ENCODE assay signal across 8 cellular contexts in genomic region chr1:112298558-112298957, GRCh38.
DNase-seq lines count a peak whose midpoint lies in the region; ATAC-seq and TF ChIP-seq lines count a peak whose summit lies in the region.

No MANE protein-coding gene starts in this region.

- POLR2A ChIA-PET in HEK293 (lab: Yijun Ruan, JAX), result no interaction called here
- POLR2A ChIA-PET in Panc1 (lab: Charles Lee), result no interaction called here

- BruUV-seq in Panc1 (replicated peaks; lab: Mats Ljungman, UMichigan), result no TSS peak

- H3K27ac ChIP-seq in HEK293 (ENCODE audit: extremely low read depth, low read depth, low read length) (no peak overlapping the region), Panc1 (ENCODE audit: low read length) (no peak overlapping the region)

- no peaks in the 10 kb centered on the region; the same call in 1 of the 2 replicates for H3K27me3 ChIP-seq in Panc1 (ENCODE audit: control insufficient read depth, insufficient read depth, low read length)

- peak; percentile 28; the same call in 1 of the 2 replicates for TF ChIP-seq CTCF in HEK293 (tag by site-specific recombination; IDR thresholded peaks at IDR 0.05)
- peak; percentile 62 for TF ChIP-seq CTCF in Panc1 (IDR thresholded peaks at IDR 0.05)
- peak; percentile 79 for TF ChIP-seq CTCF in choroid plexus epithelial cell (conservative IDR thresholded peaks at IDR 0.05; ENCODE audit: low read depth, low read length)

- no peaks in the 10 kb centered on the region for H3K4me1 Mint-ChIP-seq in stimulated activated naive B cell treated with anti-CD40 and anti-IgM and Interleukin-4, amounts not matched to agents 10 μg/mL and 1 μg/mL and 100 μg/mL, for 72 hours

- peaks cover 12 to 15% of the 10 kb centered on the region in 2 donors for H3K9me3 Mint-ChIP-seq in stimulated activated naive B cell treated with anti-CD40 and anti-IgM and Interleukin-4, amounts not matched to agents 10 μg/mL and 1 μg/mL and 100 μg/mL, for 72 hours

- intact Hi-C loops in Panc1 (cut with micrococcal nuclease; ENCODE audit: unreplicated experiment), result loop anchor here (2.0 kb wide), 1 partner anchor 38 kb away; no protein-coding TSS in a partner anchor

- H3K4me3 ChIP-seq in HEK293 (ENCODE audit: low read depth, low read length) (no peak overlapping the region), Panc1 (ENCODE audit: low read depth in 2 of 2, low read length in 2 of 2) (no peak overlapping the region), choroid plexus epithelial cell (ENCODE audit: low read depth, low read length) (no peak overlapping the region)

- no peak overlapping the region for H3K27ac Mint-ChIP-seq in stimulated activated naive B cell treated with anti-CD40 and anti-IgM and Interleukin-4, amounts not matched to agents 10 μg/mL and 1 μg/mL and 100 μg/mL, for 72 hours

- H3K9me3 ChIP-seq in HEK293 (ENCODE audit: control insufficient read depth, insufficient read depth, low read depth, low read length), result no peaks in the 10 kb centered on the region
- H3K9me3 ChIP-seq in Panc1 (ENCODE audit: control insufficient read depth, insufficient read depth, low read depth, low read length), result no peaks in the 10 kb centered on the region

- H3K36me3 ChIP-seq in HEK293 (ENCODE audit: control insufficient read depth in 2 of 2, insufficient read depth in 1 of 2, low read length in 2 of 2), result no peaks in the 10 kb centered on the region
- H3K36me3 ChIP-seq in Panc1 (ENCODE audit: control insufficient read depth, insufficient read depth, low read length), result no peaks in the 10 kb centered on the region

- no peaks in the 10 kb centered on the region for H3K36me3 Mint-ChIP-seq in stimulated activated naive B cell treated with anti-CD40 and anti-IgM and Interleukin-4, amounts not matched to agents 10 μg/mL and 1 μg/mL and 100 μg/mL, for 72 hours

- peaks cover 4 to 13% of the 10 kb centered on the region in 2 donors for H3K27me3 Mint-ChIP-seq in stimulated activated naive B cell treated with anti-CD40 and anti-IgM and Interleukin-4, amounts not matched to agents 10 μg/mL and 1 μg/mL and 100 μg/mL, for 72 hours

- in situ Hi-C loops in Panc1 (cut with HindIII; ENCODE audit: low pct_unique_long_range_greater_than_20kb, low sequenced_read_pairs), result no loop called here

- no peak for ATAC-seq in Panc1
- ATAC-seq in stimulated activated naive B cell treated with anti-CD40 and anti-IgM and Interleukin-4, amounts not matched to agents 10 μg/mL and 1 μg/mL and 100 μg/mL, for 72 hours (replicated peaks), result no peak
- ATAC-seq in GM21825 (IDR thresholded peaks at IDR 0.05; ENCODE audit: unreplicated experiment), result no peak
- no peak for ATAC-seq in HG03432 (IDR thresholded peaks at IDR 0.05; ENCODE audit: unreplicated experiment)

- no peaks in the 10 kb centered on the region for H3K4me1 ChIP-seq in HEK293 (ENCODE audit: control insufficient read depth, insufficient read depth, low read length)
- H3K4me1 ChIP-seq in Panc1 (ENCODE audit: control insufficient read depth, insufficient read depth, low read length), result no peaks in the 10 kb centered on the region

- DNase-seq in DMS53 (lab: John Stamatoyannopoulos, UW), result peak; percentile 86
- peak; percentile 5 for DNase-seq in Panc1 (ENCODE audit: low read depth, low spot score)
- DNase-seq in choroid plexus epithelial cell (ENCODE audit: low read depth), result peak; percentile 71
- DNase-seq in lung microvascular endothelial cell (ENCODE audit: low read depth in 2 of 2), result peak; percentile 61 to 67
- no peak for DNase-seq in stimulated activated naive B cell treated with anti-CD40 and anti-IgM and Interleukin-4, amounts not matched to agents 10 μg/mL and 1 μg/mL and 100 μg/mL, for 72 hours

- CTCF ChIA-PET in HEK293 (lab: Yijun Ruan, JAX) (interaction anchor here (0.5 to 2.4 kb wide), 23 partner anchors 9 to 712 kb away, joined by 3 to 16 read pairs (median 4); no protein-coding TSS in a partner anchor), Panc1 (lab: Charles Lee) (interaction anchor here (0.6 kb wide), 1 partner anchor 84 kb away, joined by 3 read pairs; no protein-coding TSS in a partner anchor)

- no peak overlapping the region for H3K4me3 Mint-ChIP-seq in stimulated activated naive B cell treated with anti-CD40 and anti-IgM and Interleukin-4, amounts not matched to agents 10 μg/mL and 1 μg/mL and 100 μg/mL, for 72 hours

TF ChIP-seq in HEK293, 187 proteins besides CTCF, POLR2A, EP300 and RAD21:
- TF ChIP-seq ZNF76 (tag by site-specific recombination; IDR thresholded peaks at IDR 0.05; ENCODE audit: borderline replicate concordance, low read depth) (no peak), ZNF138 (tag by site-specific recombination; IDR thresholded peaks at IDR 0.05; ENCODE audit: borderline replicate concordance) (no peak), PRDM10 (tag by site-specific recombination; IDR thresholded peaks at IDR 0.05) (peak; percentile 35; the same call in 1 of the 2 replicates)
TF ChIP-seq in HEK293: peak in this region for 1.

Comparison
In these comparisons a context has a peak if more than half of its experiments do, and no peak if none do; other contexts are left out.
1. CTCF ChIP-seq: peak in every context shown above with its lines; median percentile 79 in choroid plexus epithelial cell; 62 in Panc1; 28 in HEK293.